Comparison of ENCODE assay signal across 27 cellular contexts in genomic region chr3:97485206-97485605, GRCh38.
"Had no signal": no experiment of that assay in that cellular context is flagged by ENCODE, and none has a peak within 500 bp of the region (broad histone marks: within the 10 kb centered on the region; RNA-seq: fewer than 3 reads in every experiment).

No MANE protein-coding gene starts in this region.

- H3K4me1 Mint-ChIP-seq: immature natural killer cell; naive thymus-derived CD8-positive, alpha-beta T cell; stimulated activated memory B cell treated with anti-CD40 and anti-IgM and Interleukin-4, amounts not matched to agents 10 μg/mL and 1 μg/mL and 100 μg/mL, for 72 hours; stimulated activated naive CD8-positive, alpha-beta T cell treated with anti-CD3 and anti-CD28 coated beads, Interleukin-15, amount 100 ng/mL, for 72 hours had no signal

- H3K27me3 ChIP-seq: left lung, pancreas, right atrium auricular region, right lobe of liver, tibial nerve, uterus had no signal

- H3K9me3 Mint-ChIP-seq: nephron; neural crest cell; stimulated activated memory B cell treated with anti-CD40 and anti-IgM and Interleukin-4, amounts not matched to agents 10 μg/mL and 1 μg/mL and 100 μg/mL, for 72 hours; stimulated activated naive CD8-positive, alpha-beta T cell treated with anti-CD3 and anti-CD28 coated beads, Interleukin-15, amount 100 ng/mL, for 72 hours; type B pancreatic cell had no signal

- H3K4me2 ChIP-seq: smooth muscle cell had no signal

- H3K4me3 ChIP-seq: left lung, lower lobe of right lung, pancreas, right atrium auricular region, right lobe of liver, smooth muscle cell, tibial nerve, uterus had no signal

- H3K27ac ChIP-seq: left lung, lower lobe of right lung, pancreas, right atrium auricular region, right lobe of liver, tibial nerve, uterus had no signal

- H3K27ac Mint-ChIP-seq: immature natural killer cell; naive thymus-derived CD8-positive, alpha-beta T cell; nephron; stimulated activated memory B cell treated with anti-CD40 and anti-IgM and Interleukin-4, amounts not matched to agents 10 μg/mL and 1 μg/mL and 100 μg/mL, for 72 hours; stimulated activated naive CD8-positive, alpha-beta T cell treated with anti-CD3 and anti-CD28 coated beads, Interleukin-15, amount 100 ng/mL, for 72 hours; type B pancreatic cell had no signal

- H3K36me3 ChIP-seq: left lung, lower lobe of right lung, pancreas, right atrium auricular region, right lobe of liver, tibial nerve, uterus had no signal

- H3K4me1 ChIP-seq: left lung, lower lobe of right lung, pancreas, right atrium auricular region, right lobe of liver, tibial nerve, uterus had no signal

- H3K36me3 Mint-ChIP-seq: naive thymus-derived CD8-positive, alpha-beta T cell; stimulated activated memory B cell treated with anti-CD40 and anti-IgM and Interleukin-4, amounts not matched to agents 10 μg/mL and 1 μg/mL and 100 μg/mL, for 72 hours; type B pancreatic cell had no signal

- DNase-seq: hypothalamus; immature natural killer cell; kidney; left colon; left lung; lower lobe of right lung; mammary epithelial cell; mesenchymal stem cell; naive thymus-derived CD8-positive, alpha-beta T cell; nucleus accumbens; pancreas; right lobe of liver; stimulated activated CD4-positive, alpha-beta T cell treated with anti-CD3 and anti-CD28 coated beads, Interleukin-1b, Interleukin-23, amount 100 ng/mL, for 48 hours; stimulated activated CD4-positive, alpha-beta T cell treated with anti-CD3 and anti-CD28 coated beads, Interleukin-2, amount 100 ng/mL, for 48 hours; stimulated activated CD4-positive, alpha-beta T cell treated with anti-CD3 and anti-CD28 coated beads, Interleukin-4, amount 100 ng/mL, for 4 hours; stimulated activated CD8-positive, alpha-beta memory T cell treated with anti-CD3 and anti-CD28 coated beads, Interleukin-4, amount 100 ng/mL, for 48 hours; stimulated activated naive CD4-positive, alpha-beta T cell treated with Interleukin-2 at 50 U/mL for 16 hours; stimulated activated naive CD8-positive, alpha-beta T cell treated with anti-CD3 and anti-CD28 coated beads, Interleukin-15, amount 100 ng/mL, for 72 hours; substantia nigra; uterus had no signal

- H3K27me3 Mint-ChIP-seq: naive thymus-derived CD8-positive, alpha-beta T cell; stimulated activated memory B cell treated with anti-CD40 and anti-IgM and Interleukin-4, amounts not matched to agents 10 μg/mL and 1 μg/mL and 100 μg/mL, for 72 hours; stimulated activated naive CD8-positive, alpha-beta T cell treated with anti-CD3 and anti-CD28 coated beads, Interleukin-15, amount 100 ng/mL, for 72 hours; type B pancreatic cell had no signal

- H3K9me3 ChIP-seq: left lung, lower lobe of right lung, pancreas, right atrium auricular region, right lobe of liver, tibial nerve, uterus had no signal

- H3K4me3 Mint-ChIP-seq: immature natural killer cell; naive thymus-derived CD8-positive, alpha-beta T cell; nephron; neural crest cell; stimulated activated memory B cell treated with anti-CD40 and anti-IgM and Interleukin-4, amounts not matched to agents 10 μg/mL and 1 μg/mL and 100 μg/mL, for 72 hours; stimulated activated naive CD8-positive, alpha-beta T cell treated with anti-CD3 and anti-CD28 coated beads, Interleukin-15, amount 100 ng/mL, for 72 hours; type B pancreatic cell had no signal

- ATAC-seq: left colon; left lung; lower lobe of right lung; naive thymus-derived CD8-positive, alpha-beta T cell; pancreas; right lobe of liver; stimulated activated memory B cell treated with anti-CD40 and anti-IgM and Interleukin-4, amounts not matched to agents 10 μg/mL and 1 μg/mL and 100 μg/mL, for 72 hours; stimulated activated naive CD8-positive, alpha-beta T cell treated with anti-CD3 and anti-CD28 coated beads, Interleukin-15, amount 100 ng/mL, for 72 hours had no signal
